Comparison of ENCODE assay signal across 16 cellular contexts in the genomic region with DNA sequence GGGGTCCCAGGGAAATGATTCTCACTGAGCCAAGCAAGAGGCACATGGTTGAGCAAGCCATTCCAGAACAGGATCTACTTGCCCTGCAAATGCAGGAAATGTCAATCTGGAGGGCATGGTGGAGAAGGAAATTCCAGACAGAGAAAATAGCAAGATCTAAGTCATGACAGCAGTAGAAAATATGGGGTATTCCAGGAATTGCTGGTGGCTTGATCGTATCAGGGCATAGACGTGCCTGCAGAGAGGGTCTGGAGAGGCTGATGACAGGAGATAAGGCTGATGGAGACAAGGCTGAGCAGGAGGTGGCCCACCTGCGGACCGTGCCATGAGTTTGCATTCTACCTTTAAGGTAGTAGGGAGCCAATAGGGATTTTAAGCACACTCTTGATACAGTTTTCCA.
DNase-seq lines count a peak whose midpoint lies in the region; FAIRE-seq and TF ChIP-seq lines count a peak whose summit lies in the region.
"Had no signal": no experiment of that assay in that cellular context is flagged by ENCODE, and none has a peak within 500 bp of the region (broad histone marks: within the 10 kb centered on the region; RNA-seq: fewer than 3 reads in every experiment).

No MANE protein-coding gene starts in this region.

- no peaks in the 10 kb centered on the region for H4K20me1 ChIP-seq in astrocyte (ENCODE audit: insufficient read depth, low read length)
- H4K20me1 ChIP-seq: BLaER1 treated with 17β-estradiol and CSF1 and Interleukin-3, amounts not matched to agents 10 nM and 100 nM had no signal

- H2AK5ac ChIP-seq in trophoblast cell (ENCODE audit: low read length), result no peak overlapping the region

- peak; percentile 72 for FAIRE-seq in GM12892 (lab: Jason Lieb, UNC)
- FAIRE-seq in astrocyte (lab: Jason Lieb, UNC), result no peak
- FAIRE-seq: GM12878 had no signal

- no peak overlapping the region for H3K9ac ChIP-seq in astrocyte (ENCODE audit: low read length)
- no peak overlapping the region for H3K9ac ChIP-seq in trophoblast cell (ENCODE audit: low read length)
- H3K9ac ChIP-seq: BLaER1 treated with 17β-estradiol and CSF1 and Interleukin-3, amounts not matched to agents 10 nM and 100 nM had no signal

- no peak overlapping the region for H4K12ac ChIP-seq in trophoblast cell (ENCODE audit: low read depth, low read length)

- H3K18ac ChIP-seq in trophoblast cell (ENCODE audit: low read length), result no peak overlapping the region

- H3K4me1 Mint-ChIP-seq in astrocyte (ENCODE audit: low read depth, unreplicated experiment) (peaks cover 25% of the 10 kb centered on the region), Caco-2 (ENCODE audit: low read depth, unreplicated experiment) (no peaks in the 10 kb centered on the region)
- H3K4me1 Mint-ChIP-seq: CD4-positive, CD25-positive, alpha-beta regulatory T cell had no signal

- intact Hi-C loops in Caco-2 (cut with micrococcal nuclease; ENCODE audit: unreplicated experiment), result no loop called here

- no peak for TF ChIP-seq CTCF in astrocyte (IDR thresholded peaks at IDR 0.05; ENCODE audit: insufficient read depth, low read depth, low read length)
- TF ChIP-seq CTCF in Caco-2 (IDR thresholded peaks at IDR 0.05; ENCODE audit: insufficient read depth in 1 of 2, low read depth in 1 of 2, low read length in 1 of 2, severe bottlenecking in 1 of 2, unreplicated experiment in 1 of 2), result no peak

- H3K27ac ChIP-seq in astrocyte (ENCODE audit: low read depth, low read length) (no peak overlapping the region), trophoblast cell (ENCODE audit: low read depth, low read length) (peak overlapping the region; percentile 94)
- H3K27ac ChIP-seq: BLaER1 treated with 17β-estradiol and CSF1 and Interleukin-3, amounts not matched to agents 10 nM and 100 nM had no signal

- peaks cover 60% of the 10 kb centered on the region for H3K79me1 ChIP-seq in trophoblast cell (ENCODE audit: low read length)

- BruUV-seq in Caco-2 (replicated peaks; lab: Mats Ljungman, UMichigan), result no TSS peak

- no peak overlapping the region for H4K91ac ChIP-seq in trophoblast cell (ENCODE audit: low read depth, low read length)

- CTCF ChIA-PET in Caco-2 (lab: Charles Lee), result no interaction called here

- no peak overlapping the region for H2BK120ac ChIP-seq in trophoblast cell (ENCODE audit: insufficient read depth, low read length, poor library complexity)

- no peak for DNase-seq in GM12892 (ENCODE audit: insufficient read length)
- DNase-seq in astrocyte (ENCODE audit: low read depth), result no peak
- peak; percentile 45 for DNase-seq in left kidney (ENCODE audit: low read depth, low spot score)
- DNase-seq in trophoblast cell, result peak; percentile 80 to 88
- DNase-seq in Caco-2, result no peak
- DNase-seq in activated CD4-positive, alpha-beta T cell treated with anti-CD3 and anti-CD28 coated beads, Interleukin-2, amount 50 U/mL, for 4 hours, result no peak
- DNase-seq in mesenteric fat pad (ENCODE audit: low spot score), result no peak
- DNase-seq: 8988T; AML-193; Calu3; CD4-positive, CD25-positive, alpha-beta regulatory T cell; DMS 273 treated with DMSO at 0.1 percent for 48 hours; HCEC 1CT; HFFc6 had no signal

- peak overlapping the region; percentile 97 for H2BK5ac ChIP-seq in trophoblast cell (ENCODE audit: low read depth, low read length, poor library complexity)

- H3K4me3 Mint-ChIP-seq in astrocyte (ENCODE audit: unreplicated experiment) (no peak overlapping the region), Caco-2 (ENCODE audit: unreplicated experiment) (no peak overlapping the region)
- H3K4me3 Mint-ChIP-seq: CD4-positive, CD25-positive, alpha-beta regulatory T cell; HFFc6 had no signal

- H3K27me3 ChIP-seq in astrocyte (ENCODE audit: insufficient read depth, low read length) (peaks cover 5% of the 10 kb centered on the region), trophoblast cell (ENCODE audit: insufficient read depth, low read length) (no peaks in the 10 kb centered on the region), Caco-2 (replicated peaks; ENCODE audit: control insufficient read depth, insufficient read depth, low read length) (peaks cover 4% of the 10 kb centered on the region; the same call in 1 of the 2 replicates)
- H3K27me3 ChIP-seq: BLaER1 treated with 17β-estradiol and CSF1 and Interleukin-3, amounts not matched to agents 10 nM and 100 nM had no signal

- no peak overlapping the region for H2BK12ac ChIP-seq in trophoblast cell (ENCODE audit: low read length)

- no peak overlapping the region for H3K23ac ChIP-seq in trophoblast cell (ENCODE audit: low read length)

- no peak overlapping the region for H3K14ac ChIP-seq in trophoblast cell (ENCODE audit: low read length)

- no peaks in the 10 kb centered on the region for H3K9me3 Mint-ChIP-seq in astrocyte (ENCODE audit: unreplicated experiment)
- H3K9me3 Mint-ChIP-seq in Caco-2 (ENCODE audit: unreplicated experiment), result no peaks in the 10 kb centered on the region

- no peak for TF ChIP-seq POLR2A in GM12892 (IDR thresholded peaks at IDR 0.05; ENCODE audit: low read depth, low read length)

- no CpG with 5 or more reads among the region's 4 CpGs for WGBS in trophoblast cell (ENCODE audit: extremely low coverage, insufficient coverage, insufficient read length)

- H3K27me3 Mint-ChIP-seq in astrocyte (ENCODE audit: low read depth, unreplicated experiment) (peaks cover 6% of the 10 kb centered on the region), Caco-2 (ENCODE audit: insufficient read depth, unreplicated experiment) (peaks cover 22% of the 10 kb centered on the region)
- H3K27me3 Mint-ChIP-seq: CD4-positive, CD25-positive, alpha-beta regulatory T cell had no signal

- H2AFZ ChIP-seq in astrocyte (ENCODE audit: low read depth, low read length) (no peak overlapping the region), trophoblast cell (ENCODE audit: insufficient read depth, low read length, poor library complexity) (no peak overlapping the region)

- H3K36me3 ChIP-seq in astrocyte (ENCODE audit: insufficient read depth, low read length) (no peaks in the 10 kb centered on the region), trophoblast cell (ENCODE audit: control insufficient read depth in 1 of 2, insufficient read depth in 2 of 2, low read length in 2 of 2) (no peaks in the 10 kb centered on the region), Caco-2 (ENCODE audit: control insufficient read depth, insufficient read depth, low read length) (no peaks in the 10 kb centered on the region)
- H3K36me3 ChIP-seq: BLaER1 treated with 17β-estradiol and CSF1 and Interleukin-3, amounts not matched to agents 10 nM and 100 nM had no signal

- H3K4me1 ChIP-seq in astrocyte (ENCODE audit: insufficient read depth, low read length) (peaks cover 9% of the 10 kb centered on the region), trophoblast cell (ENCODE audit: control insufficient read depth in 1 of 2, insufficient read depth in 2 of 2, low read length in 2 of 2) (peaks cover 43 to 61% of the 10 kb centered on the region in 2 experiments), Caco-2 (peaks cover 12% of the 10 kb centered on the region)

- H3K4me2 ChIP-seq in astrocyte (ENCODE audit: low read length) (no peak overlapping the region), trophoblast cell (ENCODE audit: low read length) (no peak overlapping the region)
- H3K4me2 ChIP-seq: BLaER1 treated with 17β-estradiol and CSF1 and Interleukin-3, amounts not matched to agents 10 nM and 100 nM had no signal

- no peak overlapping the region for H3K4ac ChIP-seq in trophoblast cell (ENCODE audit: low read depth, low read length)

- POLR2A ChIA-PET in Caco-2 (lab: Charles Lee), result no interaction called here

- H3K79me2 ChIP-seq in astrocyte (ENCODE audit: insufficient read depth, low read length) (no peaks in the 10 kb centered on the region), trophoblast cell (ENCODE audit: control insufficient read depth, insufficient read depth, low read length, poor library complexity) (peaks cover 6% of the 10 kb centered on the region)

- H3K9me3 ChIP-seq in astrocyte (ENCODE audit: insufficient read depth, low read depth, low read length) (no peaks in the 10 kb centered on the region), trophoblast cell (ENCODE audit: insufficient read depth, low read depth, low read length) (no peaks in the 10 kb centered on the region), Caco-2 (no peaks in the 10 kb centered on the region)
- H3K9me3 ChIP-seq: BLaER1 treated with 17β-estradiol and CSF1 and Interleukin-3, amounts not matched to agents 10 nM and 100 nM had no signal

- H4K8ac ChIP-seq in trophoblast cell (ENCODE audit: low read depth, low read length), result no peak overlapping the region

- peak overlapping the region; percentile 23 for H3K27ac Mint-ChIP-seq in astrocyte (ENCODE audit: unreplicated experiment)
- no peak overlapping the region for H3K27ac Mint-ChIP-seq in Caco-2 (ENCODE audit: unreplicated experiment)
- H3K27ac Mint-ChIP-seq: CD4-positive, CD25-positive, alpha-beta regulatory T cell; HFFc6 had no signal

- no peak overlapping the region for H3K4me3 ChIP-seq in astrocyte (ENCODE audit: insufficient read depth, low read depth, low read length)
- H3K4me3 ChIP-seq in trophoblast cell (ENCODE audit: low read depth, low read length), result no peak overlapping the region
- H3K4me3 ChIP-seq in Caco-2 (ENCODE audit: low read depth, low read length), result no peak overlapping the region
- H3K4me3 ChIP-seq: BLaER1 treated with 17β-estradiol and CSF1 and Interleukin-3, amounts not matched to agents 10 nM and 100 nM; GM12878 had no signal

- H3K36me3 Mint-ChIP-seq in astrocyte (ENCODE audit: low read depth, unreplicated experiment) (no peaks in the 10 kb centered on the region), Caco-2 (ENCODE audit: insufficient read depth, unreplicated experiment) (no peaks in the 10 kb centered on the region)
- H3K36me3 Mint-ChIP-seq: CD4-positive, CD25-positive, alpha-beta regulatory T cell had no signal

Comparison
In these comparisons a context has a peak if more than half of its experiments do, and no peak if none do; other contexts are left out.
1. DNase-seq: peak in left kidney (single experiment) and trophoblast cell (2 of 2); none in GM12892 (single experiment), astrocyte (single experiment), Caco-2 (0 of 2), activated CD4-positive, alpha-beta T cell treated with anti-CD3 and anti-CD28 coated beads, Interleukin-2, amount 50 U/mL, for 4 hours (0 of 2) and mesenteric fat pad (single experiment).